In genomic region chrX:154239982-154240508, GRCh38 we compare ENCODE assay signal across 14 cellular contexts. TPM values are rescaled to one million over a fixed set of nuclear protein-coding genes. Genes with fewer than 3 reads are reported as not detected.
DNase-seq lines count a peak whose midpoint lies in the region; ATAC-seq and TF ChIP-seq lines count a peak whose summit lies in the region.
"Not testable (repeated sequence)": the region's sequence is repeated elsewhere in the genome, so short reads cannot be mapped to it uniquely, and the experiment has no call there.
"Had no signal": no experiment of that assay in that cellular context is flagged by ENCODE, and none has a peak within 500 bp of the region (broad histone marks: within the 10 kb centered on the region; RNA-seq: fewer than 3 reads in every experiment).

No MANE protein-coding gene starts in this region.

- CTCF ChIA-PET in CD4-positive, alpha-beta memory T cell (lab: Charles Lee; ENCODE audit: partially characterized antibody), result interaction anchor here (1.8 kb wide), 1 partner anchor 103 kb away, joined by 5 read pairs; no protein-coding TSS in a partner anchor
- CTCF ChIA-PET in activated CD4-positive, alpha-beta T cell treated with anti-CD3 and anti-CD28 coated beads for 36 hours (lab: Charles Lee), result interaction anchor here (0.7 to 0.8 kb wide), 2 partner anchors 68 to 79 kb away, joined by 3 read pairs; no protein-coding TSS in a partner anchor

- TF ChIP-seq POLR2A in Peyer's patch (IDR thresholded peaks at IDR 0.05); sigmoid colon (IDR thresholded peaks at IDR 0.05): not testable (repeated sequence)

- not testable (repeated sequence) for H3K27ac ChIP-seq in CD4-positive, alpha-beta memory T cell (ENCODE audit: low read depth, low read length); Peyer's patch; right atrium auricular region; sigmoid colon

- intact Hi-C loops in CD4-positive, alpha-beta memory T cell (cut with micrococcal nuclease); activated CD4-positive, alpha-beta T cell treated with anti-CD3 and anti-CD28 coated beads for 36 hours (cut with DNase I, micrococcal nuclease); natural killer cell (cut with micrococcal nuclease); sigmoid colon (cut with DNase I): not testable (repeated sequence)

- H3K9me3 ChIP-seq in CD4-positive, alpha-beta memory T cell (ENCODE audit: control insufficient read depth in 1 of 2, low read length in 2 of 2); Peyer's patch; right atrium auricular region; sigmoid colon: not testable (repeated sequence)

- H3K4me1 Mint-ChIP-seq in CD4-positive, alpha-beta memory T cell; activated CD4-positive, alpha-beta T cell treated with anti-CD3 and anti-CD28 coated beads for 36 hours; chondrocyte (ENCODE audit: low read depth); natural killer cell: not testable (repeated sequence)

- not testable (repeated sequence) for H3K9me3 Mint-ChIP-seq in CD4-positive, alpha-beta memory T cell; activated CD4-positive, alpha-beta T cell treated with anti-CD3 and anti-CD28 coated beads for 36 hours (ENCODE audit: low read depth); chondrocyte (ENCODE audit: low read depth); natural killer cell

- H3K36me3 ChIP-seq in CD4-positive, alpha-beta memory T cell (ENCODE audit: insufficient read depth, low read length); Peyer's patch; right atrium auricular region; sigmoid colon: not testable (repeated sequence)

- not testable (repeated sequence) for DNase-seq in CD4-positive, alpha-beta memory T cell
- DNase-seq in Peyer's patch (peak in 2 of 3 donors; percentile 15 to 20), chondrocyte (ENCODE audit: low spot score) (peak; percentile 41), right atrium auricular region (ENCODE audit: low spot score) (peak; percentile 48), natural killer cell (peak; percentile 12), sigmoid colon (peak; percentile 29)
- peak; percentile 1 for DNase-seq in activated CD4-positive, alpha-beta T cell treated with anti-CD3 and anti-CD28 coated beads for 36 hours
- peak; percentile 4 for DNase-seq in activated CD8-positive, alpha-beta memory T cell treated with anti-CD3 and anti-CD28 coated beads, Interleukin-2, amount 50 U/mL, for 4 hours

- WGBS in sigmoid colon, 2 donors, result 90% methylated on average over 6 of the region's 8 CpGs; no CpG with 5 or more reads in 1 of the 2 donors

- H3K36me3 Mint-ChIP-seq in CD4-positive, alpha-beta memory T cell; activated CD4-positive, alpha-beta T cell treated with anti-CD3 and anti-CD28 coated beads for 36 hours (ENCODE audit: low read depth); chondrocyte (ENCODE audit: low read depth); natural killer cell: not testable (repeated sequence)

- TF ChIP-seq CTCF in Peyer's patch (IDR thresholded peaks at IDR 0.05); chondrocyte (IDR thresholded peaks at IDR 0.05); right atrium auricular region (IDR thresholded peaks at IDR 0.05); natural killer cell (IDR thresholded peaks at IDR 0.05); sigmoid colon (IDR thresholded peaks at IDR 0.05): not testable (repeated sequence)

- H3K27me3 ChIP-seq in CD4-positive, alpha-beta memory T cell (ENCODE audit: insufficient read depth, low read length); Peyer's patch; right atrium auricular region; sigmoid colon: not testable (repeated sequence)

- ATAC-seq in activated CD4-positive, alpha-beta T cell treated with anti-CD3 and anti-CD28 coated beads for 36 hours; natural killer cell: not testable (repeated sequence)

- POLR2A ChIA-PET in CD4-positive, alpha-beta memory T cell (lab: Charles Lee; ENCODE audit: partially characterized antibody); activated CD4-positive, alpha-beta T cell treated with anti-CD3 and anti-CD28 coated beads for 36 hours (lab: Charles Lee): not testable (repeated sequence)

- H3K4me1 ChIP-seq in CD4-positive, alpha-beta memory T cell (ENCODE audit: insufficient read depth, low read length); Peyer's patch; right atrium auricular region; sigmoid colon: not testable (repeated sequence)

- not testable (repeated sequence) for TF ChIP-seq EP300 in sigmoid colon (IDR thresholded peaks at IDR 0.05)

- H3K4me3 Mint-ChIP-seq in CD4-positive, alpha-beta memory T cell; activated CD4-positive, alpha-beta T cell treated with anti-CD3 and anti-CD28 coated beads for 36 hours; chondrocyte (ENCODE audit: unreplicated experiment): not testable (repeated sequence)
- H3K4me3 Mint-ChIP-seq in natural killer cell, result peak overlapping the region; percentile 2

- H3K4me3 ChIP-seq in CD4-positive, alpha-beta memory T cell (ENCODE audit: low read length in 2 of 2); Peyer's patch; right atrium auricular region; sigmoid colon: not testable (repeated sequence)

- not testable (repeated sequence) for H3K27me3 Mint-ChIP-seq in CD4-positive, alpha-beta memory T cell; activated CD4-positive, alpha-beta T cell treated with anti-CD3 and anti-CD28 coated beads for 36 hours; chondrocyte (ENCODE audit: low read depth); natural killer cell (ENCODE audit: low read depth in 2 of 2)

- H3K27ac Mint-ChIP-seq in CD4-positive, alpha-beta memory T cell, result peak overlapping the region in 4 of 7 donors; percentile 29 to 83 (median 48)
- not testable (repeated sequence) for H3K27ac Mint-ChIP-seq in activated CD4-positive, alpha-beta T cell treated with anti-CD3 and anti-CD28 coated beads for 36 hours; chondrocyte (ENCODE audit: unreplicated experiment)
- peak overlapping the region; percentile 10 to 14 for H3K27ac Mint-ChIP-seq in natural killer cell

RNA-seq across cellular contexts. Expression of gene OPN1MW3, which starts 17.3 kb away (rescaled TPM):
- not detected for total RNA-seq in CD4-positive, alpha-beta memory T cell
- not detected for polyA plus RNA-seq in CD4-positive, alpha-beta memory T cell
- total RNA-seq in Peyer's patch, result not detected
- total RNA-seq in activated CD4-positive, alpha-beta T cell treated with anti-CD3 and anti-CD28 coated beads for 36 hours, result not detected
- not detected in 3 replicates for total RNA-seq in chondrocyte
- total RNA-seq in right atrium auricular region, result not detected
- total RNA-seq in natural killer cell, result not detected
- under 1 TPM in 1 of 4 donors, not detected in 3; 0.54 TPM for total RNA-seq in sigmoid colon
- polyA plus RNA-seq in sigmoid colon, result not detected
- total RNA-seq: CD4-positive, alpha-beta T cell; Daoy; GM23338; HT1080 had no signal
- polyA plus RNA-seq: A549, BJ, GM23338 had no signal

RNA-seq across cellular contexts. Expression of gene OPN1MW2, which starts 20.5 kb away (rescaled TPM):
- not detected for total RNA-seq in CD4-positive, alpha-beta memory T cell
- polyA plus RNA-seq in CD4-positive, alpha-beta memory T cell, result not detected
- total RNA-seq in Peyer's patch, result not detected
- total RNA-seq in activated CD4-positive, alpha-beta T cell treated with anti-CD3 and anti-CD28 coated beads for 36 hours, result not detected
- total RNA-seq in chondrocyte, result not detected in 3 replicates
- not detected for total RNA-seq in right atrium auricular region
- not detected for total RNA-seq in natural killer cell
- not detected for total RNA-seq in sigmoid colon
- not detected for polyA plus RNA-seq in sigmoid colon
- total RNA-seq: CD4-positive, alpha-beta T cell; Daoy; GM23338; HT1080 had no signal
- polyA plus RNA-seq: A549, BJ, GM23338 had no signal

RNA-seq across cellular contexts. Expression of gene TEX28, which starts 54.9 kb away (rescaled TPM):
- total RNA-seq in CD4-positive, alpha-beta memory T cell, result not detected
- not detected for polyA plus RNA-seq in CD4-positive, alpha-beta memory T cell
- total RNA-seq in Peyer's patch, result not detected
- total RNA-seq in activated CD4-positive, alpha-beta T cell treated with anti-CD3 and anti-CD28 coated beads for 36 hours, result not detected
- not detected in 3 replicates for total RNA-seq in chondrocyte
- not detected for total RNA-seq in right atrium auricular region
- total RNA-seq in natural killer cell, result under 1 TPM in 1 of 3 donors, not detected in 2; 0.61 TPM
- total RNA-seq in sigmoid colon, result not detected
- polyA plus RNA-seq in sigmoid colon, result not detected
- total RNA-seq: CD4-positive, alpha-beta T cell; Daoy; GM23338; HT1080 had no signal
- polyA plus RNA-seq: A549, BJ, GM23338 had no signal

RNA-seq across cellular contexts. Expression of gene TKTL1, which starts 55.5 kb away (rescaled TPM):
- 1 to 10 TPM in 1 of 2 experiments, under 1 TPM in 1; 0.32 to 1.9 TPM for total RNA-seq in CD4-positive, alpha-beta memory T cell
- polyA plus RNA-seq in CD4-positive, alpha-beta memory T cell, result 10 to 100 TPM; 19.3 to 44.1 TPM
- total RNA-seq in Peyer's patch, result not detected
- total RNA-seq in activated CD4-positive, alpha-beta T cell treated with anti-CD3 and anti-CD28 coated beads for 36 hours, result under 1 TPM in 1 of 2 experiments, not detected in 1; 0.23 TPM
- total RNA-seq in chondrocyte, result not detected in 3 replicates
- 1 to 10 TPM; 1.1 to 4.0 TPM for total RNA-seq in right atrium auricular region
- 10 to 100 TPM; 17.1 to 42.8 (median 28.8) TPM for total RNA-seq in natural killer cell
- under 1 TPM in 1 of 4 donors, not detected in 3; under 0.01 TPM for total RNA-seq in sigmoid colon
- polyA plus RNA-seq in sigmoid colon, result under 1 TPM in 1 of 3 donors, not detected in 2; 0.31 TPM
- total RNA-seq: GM23338, HT1080 had no signal
- polyA plus RNA-seq: BJ, GM23338 had no signal

RNA-seq across cellular contexts. Expression of gene OPN1MW, which starts 57.6 kb away (rescaled TPM):
- total RNA-seq in CD4-positive, alpha-beta memory T cell, result not detected
- polyA plus RNA-seq in CD4-positive, alpha-beta memory T cell, result not detected
- total RNA-seq in Peyer's patch (not detected), chondrocyte (not detected in 3 replicates), right atrium auricular region (not detected), natural killer cell (not detected), sigmoid colon (not detected)
- not detected for total RNA-seq in activated CD4-positive, alpha-beta T cell treated with anti-CD3 and anti-CD28 coated beads for 36 hours
- not detected for polyA plus RNA-seq in sigmoid colon
- total RNA-seq: CD4-positive, alpha-beta T cell; Daoy; GM23338; HT1080 had no signal
- polyA plus RNA-seq: A549, BJ, GM23338 had no signal
